In the genomic region with DNA sequence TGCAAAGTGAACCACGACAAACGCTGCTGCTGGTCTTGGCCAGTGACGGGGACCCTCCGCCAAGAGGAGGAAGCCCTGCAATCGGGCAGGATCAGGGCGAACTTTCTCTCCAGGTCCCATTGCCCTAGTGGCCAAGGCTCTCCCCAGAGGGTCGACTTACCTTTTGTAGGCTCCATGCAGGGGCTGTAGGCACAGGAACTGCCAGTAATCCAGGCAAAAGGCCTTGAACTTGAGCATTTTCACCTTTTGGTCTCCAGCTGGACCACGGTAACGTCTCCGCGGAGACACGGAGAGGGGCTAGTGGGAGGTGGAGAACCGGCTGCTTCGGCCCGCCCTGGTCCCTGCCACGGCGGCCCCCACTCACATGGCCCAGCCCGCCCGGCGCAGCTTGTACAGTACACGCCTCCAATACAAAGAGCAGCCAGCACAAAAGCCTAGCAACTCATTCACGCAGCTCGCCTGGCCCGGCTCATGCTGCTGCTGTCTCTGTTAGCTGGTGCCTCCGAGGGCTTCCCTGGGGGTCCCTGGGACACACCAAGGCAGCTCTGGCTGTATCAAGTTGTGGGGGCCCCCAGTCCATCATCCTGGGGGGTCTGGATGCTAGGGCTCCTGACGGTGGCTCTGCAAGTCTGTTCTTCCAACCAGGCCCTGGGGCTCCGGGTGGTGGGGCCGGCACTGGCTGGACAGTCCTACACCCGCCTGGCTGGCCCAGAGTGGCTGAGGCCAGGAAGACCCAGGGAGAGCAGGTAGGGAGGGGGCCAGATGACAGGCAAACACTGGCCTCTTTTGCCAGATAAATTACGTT, we compare ENCODE assay signal across 2 cellular contexts.
TF ChIP-seq lines count a peak whose summit lies in the region.

No MANE protein-coding gene starts in this region.

TF ChIP-seq in IMR-90, 13 proteins besides CTCF, POLR2A, EP300 and RAD21:
- no peak for TF ChIP-seq MAFK (IDR thresholded peaks at IDR 0.05; ENCODE audit: low read depth, low read length)
- TF ChIP-seq SMC3 (IDR thresholded peaks at IDR 0.05; ENCODE audit: low read depth, low read length): no peak
- TF ChIP-seq BHLHE40 (IDR thresholded peaks at IDR 0.05; ENCODE audit: low read depth, low read length): no peak
- no peak for TF ChIP-seq FOS (IDR thresholded peaks at IDR 0.05; ENCODE audit: low read depth, low read length)
- TF ChIP-seq CEBPB (IDR thresholded peaks at IDR 0.05; ENCODE audit: low read depth, low read length): no peak
- no peak for TF ChIP-seq MXI1 (IDR thresholded peaks at IDR 0.05; ENCODE audit: borderline replicate concordance, low read depth, low read length)
- TF ChIP-seq RFX5 (IDR thresholded peaks at IDR 0.05; ENCODE audit: low read depth, low read length): no peak
- no peak for TF ChIP-seq RCOR1 (IDR thresholded peaks at IDR 0.05; ENCODE audit: insufficient replicate concordance, low read length)
- no peak for TF ChIP-seq CHD1 (IDR thresholded peaks at IDR 0.05; ENCODE audit: low read depth, low read length)
- TF ChIP-seq, protein P1, sequence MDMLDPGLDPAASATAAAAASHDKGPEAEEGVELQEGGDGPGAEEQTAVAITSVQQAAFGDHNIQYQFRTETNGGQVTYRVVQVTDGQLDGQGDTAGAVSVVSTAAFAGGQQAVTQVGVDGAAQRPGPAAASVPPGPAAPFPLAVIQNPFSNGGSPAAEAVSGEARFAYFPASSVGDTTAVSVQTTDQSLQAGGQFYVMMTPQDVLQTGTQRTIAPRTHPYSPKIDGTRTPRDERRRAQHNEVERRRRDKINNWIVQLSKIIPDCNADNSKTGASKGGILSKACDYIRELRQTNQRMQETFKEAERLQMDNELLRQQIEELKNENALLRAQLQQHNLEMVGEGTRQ (IDR thresholded peaks at IDR 0.05; ENCODE audit: low read depth, low read length): no peak
- TF ChIP-seq, protein P2, sequence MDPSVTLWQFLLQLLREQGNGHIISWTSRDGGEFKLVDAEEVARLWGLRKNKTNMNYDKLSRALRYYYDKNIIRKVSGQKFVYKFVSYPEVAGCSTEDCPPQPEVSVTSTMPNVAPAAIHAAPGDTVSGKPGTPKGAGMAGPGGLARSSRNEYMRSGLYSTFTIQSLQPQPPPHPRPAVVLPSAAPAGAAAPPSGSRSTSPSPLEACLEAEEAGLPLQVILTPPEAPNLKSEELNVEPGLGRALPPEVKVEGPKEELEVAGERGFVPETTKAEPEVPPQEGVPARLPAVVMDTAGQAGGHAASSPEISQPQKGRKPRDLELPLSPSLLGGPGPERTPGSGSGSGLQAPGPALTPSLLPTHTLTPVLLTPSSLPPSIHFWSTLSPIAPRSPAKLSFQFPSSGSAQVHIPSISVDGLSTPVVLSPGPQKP (IDR thresholded peaks at IDR 0.05; ENCODE audit: borderline replicate concordance, low read depth, low read length): no peak
- no peak for TF ChIP-seq NFE2L2 (IDR thresholded peaks at IDR 0.05; ENCODE audit: low read depth, low read length)
- no peak for TF ChIP-seq MAZ (IDR thresholded peaks at IDR 0.05; ENCODE audit: borderline replicate concordance, low read depth, low read length)

TF ChIP-seq in K562, 482 proteins besides CTCF, POLR2A, EP300 and RAD21:
- no peak for TF ChIP-seq TAF7 (tag; IDR thresholded peaks at IDR 0.05)
- TF ChIP-seq, protein P3, sequence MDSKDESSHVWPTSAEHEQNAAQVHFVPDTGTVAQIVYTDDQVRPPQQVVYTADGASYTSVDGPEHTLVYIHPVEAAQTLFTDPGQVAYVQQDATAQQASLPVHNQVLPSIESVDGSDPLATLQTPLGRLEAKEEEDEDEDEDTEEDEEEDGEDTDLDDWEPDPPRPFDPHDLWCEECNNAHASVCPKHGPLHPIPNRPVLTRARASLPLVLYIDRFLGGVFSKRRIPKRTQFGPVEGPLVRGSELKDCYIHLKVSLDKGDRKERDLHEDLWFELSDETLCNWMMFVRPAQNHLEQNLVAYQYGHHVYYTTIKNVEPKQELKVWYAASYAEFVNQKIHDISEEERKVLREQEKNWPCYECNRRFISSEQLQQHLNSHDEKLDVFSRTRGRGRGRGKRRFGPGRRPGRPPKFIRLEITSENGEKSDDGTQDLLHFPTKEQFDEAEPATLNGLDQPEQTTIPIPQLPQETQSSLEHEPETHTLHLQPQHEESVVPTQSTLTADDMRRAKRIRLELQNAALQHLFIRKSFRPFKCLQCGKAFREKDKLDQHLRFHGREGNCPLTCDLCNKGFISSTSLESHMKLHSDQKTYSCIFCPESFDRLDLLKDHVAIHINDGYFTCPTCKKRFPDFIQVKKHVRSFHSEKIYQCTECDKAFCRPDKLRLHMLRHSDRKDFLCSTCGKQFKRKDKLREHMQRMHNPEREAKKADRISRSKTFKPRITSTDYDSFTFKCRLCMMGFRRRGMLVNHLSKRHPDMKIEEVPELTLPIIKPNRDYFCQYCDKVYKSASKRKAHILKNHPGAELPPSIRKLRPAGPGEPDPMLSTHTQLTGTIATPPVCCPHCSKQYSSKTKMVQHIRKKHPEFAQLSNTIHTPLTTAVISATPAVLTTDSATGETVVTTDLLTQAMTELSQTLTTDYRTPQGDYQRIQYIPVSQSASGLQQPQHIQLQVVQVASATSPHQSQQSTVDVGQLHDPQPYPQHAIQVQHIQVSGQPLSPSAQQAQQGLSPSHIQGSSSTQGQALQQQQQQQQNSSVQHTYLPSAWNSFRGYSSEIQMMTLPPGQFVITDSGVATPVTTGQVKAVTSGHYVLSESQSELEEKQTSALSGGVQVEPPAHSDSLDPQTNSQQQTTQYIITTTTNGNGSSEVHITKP (IDR thresholded peaks at IDR 0.05; ENCODE audit: partially characterized antibody): peak; percentile 86
- TF ChIP-seq GABPB1 (CRISPR knock-in tag; IDR thresholded peaks at IDR 0.05): 0 out of 2 replicates have a peak, but pooled peaks have one; percentile 19
- no peak for TF ChIP-seq THRAP3 (IDR thresholded peaks at IDR 0.05; ENCODE audit: borderline replicate concordance)
TF ChIP-seq in K562: peak in this region for 2.
